12 cellular contexts compared by ENCODE assay signal in the genomic region with DNA sequence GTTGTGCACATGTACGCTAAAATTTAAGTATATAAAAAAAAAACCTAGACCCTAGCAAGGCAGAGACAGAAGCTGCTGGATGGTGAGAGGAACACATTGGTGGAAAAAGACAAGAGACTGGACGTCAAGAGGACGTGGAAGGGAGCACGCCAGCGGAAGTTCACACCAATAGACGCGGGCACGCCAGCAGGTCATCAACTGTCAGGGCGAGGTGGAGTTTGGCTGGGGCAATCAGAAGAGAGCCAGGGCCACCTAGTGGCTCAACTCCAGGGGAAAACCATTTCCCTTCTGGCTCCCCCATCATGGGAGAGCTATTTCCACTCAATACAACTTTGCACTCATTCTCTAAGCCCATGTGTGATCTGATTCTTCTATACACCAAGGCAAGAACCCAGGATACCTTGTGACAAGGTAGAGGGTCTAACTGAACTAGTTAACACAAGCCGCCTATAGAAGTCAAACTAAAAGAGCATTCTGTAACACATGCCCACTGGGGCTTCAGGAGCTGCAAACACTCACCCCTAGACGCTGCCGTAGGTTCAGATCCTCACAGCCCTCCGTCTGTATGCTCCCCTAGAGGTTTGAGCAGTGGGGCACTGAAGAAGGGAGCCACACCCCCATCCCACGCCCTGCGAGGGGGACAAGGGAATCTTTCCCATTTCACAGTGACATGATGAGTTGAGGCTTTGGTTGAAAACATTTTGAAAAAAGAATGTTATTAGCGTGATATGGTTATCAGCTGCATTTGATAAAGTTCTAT.
DNase-seq lines count a peak whose midpoint lies in the region; ATAC-seq and TF ChIP-seq lines count a peak whose summit lies in the region.
"Had no signal": no experiment of that assay in that cellular context is flagged by ENCODE, and none has a peak within 500 bp of the region (broad histone marks: within the 10 kb centered on the region; RNA-seq: fewer than 3 reads in every experiment).

No MANE protein-coding gene starts in this region.

- no peak overlapping the region for H3K4me3 ChIP-seq in Loucy (ENCODE audit: low read length, poor library complexity, severe bottlenecking)
- H3K4me3 ChIP-seq: MG63 had no signal

- H3K27ac Mint-ChIP-seq in chondrocyte (ENCODE audit: unreplicated experiment) (no peak overlapping the region), progenitor cell of endocrine pancreas (no peak overlapping the region)
- H3K27ac Mint-ChIP-seq: activated CD8-positive, alpha-beta memory T cell treated with anti-CD3 and anti-CD28 coated beads, Interleukin-2, amount 10 ng/mL, durations not matched to agents 7 days and 5 days; B cell; effector memory CD8-positive, alpha-beta T cell had no signal

- DNase-seq in SIG-M5 treated with dmso at 0.1 percent for 504 hours (lab: John Stamatoyannopoulos, UW; ENCODE audit: unreplicated experiment) (peak; percentile 23), SIG-M5 (lab: John Stamatoyannopoulos, UW) (no peak), chondrocyte (ENCODE audit: low spot score) (no peak), progenitor cell of endocrine pancreas (ENCODE audit: low spot score, unreplicated experiment) (no peak), cortex of kidney (lab: John Stamatoyannopoulos, UW) (no peak)
- no peak for DNase-seq in stimulated activated naive CD4-positive, alpha-beta T cell treated with Interleukin-2 at 50 U/mL for 16 hours (lab: John Stamatoyannopoulos, UW)
- DNase-seq: activated CD8-positive, alpha-beta memory T cell treated with anti-CD3 and anti-CD28 coated beads, Interleukin-2, amount 10 ng/mL, durations not matched to agents 7 days and 5 days; effector memory CD8-positive, alpha-beta T cell; MG63 had no signal

- no peaks in the 10 kb centered on the region for H3K4me1 ChIP-seq in Loucy (ENCODE audit: insufficient read depth, low read length, poor library complexity, severe bottlenecking)

- H3K4me1 Mint-ChIP-seq in chondrocyte (ENCODE audit: low read depth) (peaks cover 3% of the 10 kb centered on the region), progenitor cell of endocrine pancreas (ENCODE audit: low read depth) (peaks cover 5% of the 10 kb centered on the region)
- H3K4me1 Mint-ChIP-seq: activated CD8-positive, alpha-beta memory T cell treated with anti-CD3 and anti-CD28 coated beads, Interleukin-2, amount 10 ng/mL, durations not matched to agents 7 days and 5 days; B cell had no signal

- no peaks in the 10 kb centered on the region for H3K27me3 ChIP-seq in Loucy (ENCODE audit: insufficient read depth, low read length, poor library complexity, severe bottlenecking)
- H3K27me3 ChIP-seq: MG63 had no signal

- H2AFZ ChIP-seq in Loucy (ENCODE audit: low read length), result no peak overlapping the region

- H3K27me3 Mint-ChIP-seq in chondrocyte (ENCODE audit: low read depth), result peaks cover 2% of the 10 kb centered on the region
- H3K27me3 Mint-ChIP-seq in progenitor cell of endocrine pancreas, result peaks cover 5% of the 10 kb centered on the region
- H3K27me3 Mint-ChIP-seq: activated CD8-positive, alpha-beta memory T cell treated with anti-CD3 and anti-CD28 coated beads, Interleukin-2, amount 10 ng/mL, durations not matched to agents 7 days and 5 days; B cell; effector memory CD8-positive, alpha-beta T cell had no signal

- no peak overlapping the region for H3K4me3 Mint-ChIP-seq in chondrocyte (ENCODE audit: unreplicated experiment)
- no peak overlapping the region for H3K4me3 Mint-ChIP-seq in progenitor cell of endocrine pancreas (ENCODE audit: low read depth)
- H3K4me3 Mint-ChIP-seq: activated CD8-positive, alpha-beta memory T cell treated with anti-CD3 and anti-CD28 coated beads, Interleukin-2, amount 10 ng/mL, durations not matched to agents 7 days and 5 days; B cell; effector memory CD8-positive, alpha-beta T cell had no signal

- H3K9ac ChIP-seq in Loucy (ENCODE audit: low read depth, low read length, poor library complexity, severe bottlenecking), result no peak overlapping the region

- H3F3A ChIP-seq in Loucy (ENCODE audit: low read depth), result no peaks in the 10 kb centered on the region

- H3K36me3 Mint-ChIP-seq in chondrocyte (ENCODE audit: low read depth) (no peaks in the 10 kb centered on the region), progenitor cell of endocrine pancreas (ENCODE audit: insufficient read depth) (no peaks in the 10 kb centered on the region)
- H3K36me3 Mint-ChIP-seq: activated CD8-positive, alpha-beta memory T cell treated with anti-CD3 and anti-CD28 coated beads, Interleukin-2, amount 10 ng/mL, durations not matched to agents 7 days and 5 days had no signal

- no peak for ATAC-seq in GM18520 (IDR thresholded peaks at IDR 0.05; ENCODE audit: unreplicated experiment)
- ATAC-seq: activated CD8-positive, alpha-beta memory T cell treated with anti-CD3 and anti-CD28 coated beads, Interleukin-2, amount 10 ng/mL, durations not matched to agents 7 days and 5 days; effector memory CD8-positive, alpha-beta T cell had no signal

- no peaks in the 10 kb centered on the region for H3K79me2 ChIP-seq in Loucy (ENCODE audit: insufficient read depth, low read length)

- no peaks in the 10 kb centered on the region for H4K20me1 ChIP-seq in Loucy (ENCODE audit: insufficient read depth, low read length, poor library complexity, severe bottlenecking)

- H3K9me3 ChIP-seq in Loucy (ENCODE audit: insufficient read depth, low read depth, low read length), result no peaks in the 10 kb centered on the region
- H3K9me3 ChIP-seq: MG63 had no signal

- no peaks in the 10 kb centered on the region for H3K9me2 ChIP-seq in Loucy (replicated peaks; ENCODE audit: low read depth, low read length)

- H3K4me2 ChIP-seq in Loucy (ENCODE audit: low read depth, low read length, poor library complexity, severe bottlenecking), result no peak overlapping the region

- TF ChIP-seq CTCF in Loucy (conservative IDR thresholded peaks at IDR 0.05; ENCODE audit: low read length) (0 out of 2 replicates have a peak, but pooled peaks have one; percentile 23), chondrocyte (IDR thresholded peaks at IDR 0.05) (peak; percentile 70), progenitor cell of endocrine pancreas (IDR thresholded peaks at IDR 0.05; ENCODE audit: unreplicated experiment) (peak; percentile 55)

- no peaks in the 10 kb centered on the region for H3K36me3 ChIP-seq in Loucy (ENCODE audit: insufficient read depth, low read length)
- H3K36me3 ChIP-seq: MG63 had no signal

- H3K9me3 Mint-ChIP-seq in chondrocyte (ENCODE audit: low read depth) (no peaks in the 10 kb centered on the region), progenitor cell of endocrine pancreas (ENCODE audit: low read depth) (no peaks in the 10 kb centered on the region)
